In the genomic region with DNA sequence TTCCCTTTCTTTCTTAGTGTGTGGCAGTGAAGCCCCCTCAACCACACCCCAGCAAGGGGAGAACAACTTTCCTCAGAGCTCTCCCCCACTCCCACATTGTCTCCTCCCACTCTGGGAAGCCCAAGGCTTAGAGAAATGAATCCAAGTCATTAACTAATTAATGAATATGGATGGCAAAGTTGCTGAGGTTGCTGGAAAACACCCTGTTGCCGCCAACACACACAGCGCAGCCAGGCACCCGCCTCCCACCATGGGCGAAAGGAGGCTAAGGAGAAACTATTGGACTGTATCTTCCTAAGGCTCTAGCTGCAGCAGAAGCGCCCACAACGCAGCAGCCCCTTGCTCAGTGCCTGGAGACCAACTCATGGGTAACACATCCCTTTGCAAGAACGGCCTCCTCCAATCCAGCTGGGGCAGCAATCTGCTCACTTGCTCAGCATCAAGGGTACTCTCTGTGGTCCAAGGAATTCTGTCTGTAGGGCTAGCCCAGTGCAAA, we compare ENCODE assay signal across 8 cellular contexts. TPM values are rescaled to one million over a fixed set of nuclear protein-coding genes. Genes with fewer than 3 reads are reported as not detected.
DNase-seq lines count a peak whose midpoint lies in the region; ATAC-seq and TF ChIP-seq lines count a peak whose summit lies in the region.

No MANE protein-coding gene starts in this region.

- ATAC-seq in CD8-positive, alpha-beta T cell = peak; percentile 6
- ATAC-seq in memory B cell (ENCODE audit: low read depth) (no peak), GM18873 (IDR thresholded peaks at IDR 0.05; ENCODE audit: low FRiP score, unreplicated experiment) (no peak)

- intact Hi-C loops in CD8-positive, alpha-beta T cell (cut with DNase I, micrococcal nuclease) = loop anchor here (1.0 kb wide), 3 partner anchors 24 to 350 kb away; a partner anchor contains a TSS
- intact Hi-C loops in activated T-helper 1 cell treated with anti-CD3 and anti-CD28 coated beads, Interleukin-12 subunit alpha, Interleukin-12 subunit beta, Interleukin-2, Interleukin-4 antibody, amounts not matched to agents 30 ng/mL and 10 ng/mL and 1 ng/mL, durations not matched to agents 14 hours and 24 hours and 36 hours (cut with micrococcal nuclease) = no loop called here

- H3K36me3 ChIP-seq in CD8-positive, alpha-beta T cell (ENCODE audit: insufficient read depth, low read length) = no peaks in the 10 kb centered on the region
- no peaks in the 10 kb centered on the region for H3K36me3 ChIP-seq in H7 (replicated peaks; ENCODE audit: control insufficient read depth, insufficient read depth, low read length)

- CTCF ChIA-PET in CD8-positive, alpha-beta T cell (lab: Charles Lee) = interaction anchor here (0.9 to 6.6 kb wide), 8 partner anchors 14 to 87 kb away, joined by 3 to 43 read pairs (median 5); a partner anchor contains a TSS

- peaks cover 44% of the 10 kb centered on the region for H3K4me1 Mint-ChIP-seq in CD8-positive, alpha-beta T cell (ENCODE audit: low read depth)
- peaks cover 14% of the 10 kb centered on the region for H3K4me1 Mint-ChIP-seq in activated T-helper 1 cell treated with anti-CD3 and anti-CD28 coated beads, Interleukin-12 subunit alpha, Interleukin-12 subunit beta, Interleukin-2, Interleukin-4 antibody, amounts not matched to agents 30 ng/mL and 10 ng/mL and 1 ng/mL, durations not matched to agents 14 hours and 24 hours and 36 hours (ENCODE audit: low read depth)
- H3K4me1 Mint-ChIP-seq in memory B cell = peaks cover 14% of the 10 kb centered on the region

- POLR2A ChIA-PET in CD8-positive, alpha-beta T cell (lab: Charles Lee) = interaction anchor here (0.6 to 3.8 kb wide), 15 partner anchors 10 to 350 kb away, joined by 3 to 42 read pairs (median 4); a partner anchor contains a TSS

- H3K4me3 ChIP-seq in CD8-positive, alpha-beta T cell (ENCODE audit: low read depth, low read length) = peak overlapping the region; percentile 29
- H3K4me3 ChIP-seq in H7 (ENCODE audit: insufficient read depth, low read depth, low read length) = peak overlapping the region; percentile 34

- no peaks in the 10 kb centered on the region for H3K9me3 ChIP-seq in CD8-positive, alpha-beta T cell (ENCODE audit: low read length)

- no peak for TF ChIP-seq CTCF in CD8-positive, alpha-beta T cell (IDR thresholded peaks at IDR 0.05)

- peak overlapping the region; percentile 97 for H3K27ac Mint-ChIP-seq in CD8-positive, alpha-beta T cell
- H3K27ac Mint-ChIP-seq in activated T-helper 1 cell treated with anti-CD3 and anti-CD28 coated beads, Interleukin-12 subunit alpha, Interleukin-12 subunit beta, Interleukin-2, Interleukin-4 antibody, amounts not matched to agents 30 ng/mL and 10 ng/mL and 1 ng/mL, durations not matched to agents 14 hours and 24 hours and 36 hours = peak overlapping the region; percentile 97
- peak overlapping the region; percentile 97 for H3K27ac Mint-ChIP-seq in memory B cell

- no peaks in the 10 kb centered on the region for H3K9me3 Mint-ChIP-seq in CD8-positive, alpha-beta T cell
- H3K9me3 Mint-ChIP-seq in activated T-helper 1 cell treated with anti-CD3 and anti-CD28 coated beads, Interleukin-12 subunit alpha, Interleukin-12 subunit beta, Interleukin-2, Interleukin-4 antibody, amounts not matched to agents 30 ng/mL and 10 ng/mL and 1 ng/mL, durations not matched to agents 14 hours and 24 hours and 36 hours = no peaks in the 10 kb centered on the region
- no peaks in the 10 kb centered on the region for H3K9me3 Mint-ChIP-seq in memory B cell

- H3K27me3 Mint-ChIP-seq in CD8-positive, alpha-beta T cell (ENCODE audit: low read depth) = no peaks in the 10 kb centered on the region
- peaks cover 2% of the 10 kb centered on the region for H3K27me3 Mint-ChIP-seq in activated T-helper 1 cell treated with anti-CD3 and anti-CD28 coated beads, Interleukin-12 subunit alpha, Interleukin-12 subunit beta, Interleukin-2, Interleukin-4 antibody, amounts not matched to agents 30 ng/mL and 10 ng/mL and 1 ng/mL, durations not matched to agents 14 hours and 24 hours and 36 hours (ENCODE audit: insufficient read depth)
- H3K27me3 Mint-ChIP-seq in memory B cell = no peaks in the 10 kb centered on the region

- H3K4me3 Mint-ChIP-seq in CD8-positive, alpha-beta T cell = peak overlapping the region; percentile 80
- H3K4me3 Mint-ChIP-seq in activated T-helper 1 cell treated with anti-CD3 and anti-CD28 coated beads, Interleukin-12 subunit alpha, Interleukin-12 subunit beta, Interleukin-2, Interleukin-4 antibody, amounts not matched to agents 30 ng/mL and 10 ng/mL and 1 ng/mL, durations not matched to agents 14 hours and 24 hours and 36 hours = peak overlapping the region; percentile 66
- H3K4me3 Mint-ChIP-seq in memory B cell = peak overlapping the region; percentile 37

- peak in 1 of 7 experiments; percentile 22 for DNase-seq in CD8-positive, alpha-beta T cell
- DNase-seq in H7 (peak; percentile 39), memory B cell (ENCODE audit: low spot score in 2 of 2) (no peak), epidermal melanocyte (ENCODE audit: insufficient read length, low spot score) (no peak), SKM-1 treated with dmso at 0.1 percent for 144 hours (lab: John Stamatoyannopoulos, UW; ENCODE audit: unreplicated experiment) (no peak)
- no peak for DNase-seq in activated T-helper 1 cell treated with anti-CD3 and anti-CD28 coated beads, Interleukin-12 subunit alpha, Interleukin-12 subunit beta, Interleukin-2, Interleukin-4 antibody, amounts not matched to agents 30 ng/mL and 10 ng/mL and 1 ng/mL, durations not matched to agents 14 hours and 24 hours and 36 hours (ENCODE audit: low spot score)
- no peak for DNase-seq in activated CD8-positive, alpha-beta memory T cell treated with anti-CD3 and anti-CD28 coated beads for 24 hours

- peaks cover 48% of the 10 kb centered on the region for H3K4me1 ChIP-seq in CD8-positive, alpha-beta T cell (ENCODE audit: insufficient read depth, low read length)

- no peaks in the 10 kb centered on the region for H3K27me3 ChIP-seq in CD8-positive, alpha-beta T cell (ENCODE audit: insufficient read depth, low read length)
- H3K27me3 ChIP-seq in H7 (ENCODE audit: control insufficient read depth, insufficient read depth, low read length) = peaks cover 6% of the 10 kb centered on the region

- peak overlapping the region; percentile 68 for H3K27ac ChIP-seq in CD8-positive, alpha-beta T cell (ENCODE audit: low read depth, low read length)

- H3K36me3 Mint-ChIP-seq in CD8-positive, alpha-beta T cell = no peaks in the 10 kb centered on the region
- no peaks in the 10 kb centered on the region for H3K36me3 Mint-ChIP-seq in activated T-helper 1 cell treated with anti-CD3 and anti-CD28 coated beads, Interleukin-12 subunit alpha, Interleukin-12 subunit beta, Interleukin-2, Interleukin-4 antibody, amounts not matched to agents 30 ng/mL and 10 ng/mL and 1 ng/mL, durations not matched to agents 14 hours and 24 hours and 36 hours (ENCODE audit: low read depth)
- no peaks in the 10 kb centered on the region for H3K36me3 Mint-ChIP-seq in memory B cell

RNA-seq across cellular contexts. Expression of a gene that starts 34.2 kb away (rescaled TPM):
- 1,000 to 10,000 TPM; 1,763 to 1,785 TPM for total RNA-seq in CD8-positive, alpha-beta T cell
- 46.2 and 55.0 TPM in 2 replicates for total RNA-seq in H7 (2014; rRNA removed; shearing (Covaris generic))
- 30.0 and 30.6 TPM in 2 replicates for total RNA-seq in activated T-helper 1 cell treated with anti-CD3 and anti-CD28 coated beads, Interleukin-12 subunit alpha, Interleukin-12 subunit beta, Interleukin-2, Interleukin-4 antibody, amounts not matched to agents 30 ng/mL and 10 ng/mL and 1 ng/mL, durations not matched to agents 14 hours and 24 hours and 36 hours

RNA-seq across cellular contexts. Expression of a gene that starts 36.2 kb away (rescaled TPM):
- total RNA-seq in CD8-positive, alpha-beta T cell = not detected
- total RNA-seq in H7 (2014; rRNA removed; shearing (Covaris generic)) = not detected in 2 replicates
- not detected in 2 replicates for total RNA-seq in activated T-helper 1 cell treated with anti-CD3 and anti-CD28 coated beads, Interleukin-12 subunit alpha, Interleukin-12 subunit beta, Interleukin-2, Interleukin-4 antibody, amounts not matched to agents 30 ng/mL and 10 ng/mL and 1 ng/mL, durations not matched to agents 14 hours and 24 hours and 36 hours

Comparison
In these comparisons a context has a peak if more than half of its experiments do, and no peak if none do; other contexts are left out.
1. RNA of a gene that starts 34.2 kb away (total RNA-seq): 1,763 to 1,785 TPM in CD8-positive, alpha-beta T cell; 46.2 to 55.0 TPM in H7 and 30.0 to 30.6 TPM in activated T-helper 1 cell treated with anti-CD3 and anti-CD28 coated beads, Interleukin-12 subunit alpha, Interleukin-12 subunit beta, Interleukin-2, Interleukin-4 antibody, amounts not matched to agents 30 ng/mL and 10 ng/mL and 1 ng/mL, durations not matched to agents 14 hours and 24 hours and 36 hours; every median in the first group is over 10 times any median in the second.
2. Peak in every context shown above with its lines, with median percentiles within 50 percentile points of each other: H3K27ac Mint-ChIP-seq and H3K4me3 Mint-ChIP-seq.